8 cellular contexts compared by ENCODE assay signal in the genomic region with DNA sequence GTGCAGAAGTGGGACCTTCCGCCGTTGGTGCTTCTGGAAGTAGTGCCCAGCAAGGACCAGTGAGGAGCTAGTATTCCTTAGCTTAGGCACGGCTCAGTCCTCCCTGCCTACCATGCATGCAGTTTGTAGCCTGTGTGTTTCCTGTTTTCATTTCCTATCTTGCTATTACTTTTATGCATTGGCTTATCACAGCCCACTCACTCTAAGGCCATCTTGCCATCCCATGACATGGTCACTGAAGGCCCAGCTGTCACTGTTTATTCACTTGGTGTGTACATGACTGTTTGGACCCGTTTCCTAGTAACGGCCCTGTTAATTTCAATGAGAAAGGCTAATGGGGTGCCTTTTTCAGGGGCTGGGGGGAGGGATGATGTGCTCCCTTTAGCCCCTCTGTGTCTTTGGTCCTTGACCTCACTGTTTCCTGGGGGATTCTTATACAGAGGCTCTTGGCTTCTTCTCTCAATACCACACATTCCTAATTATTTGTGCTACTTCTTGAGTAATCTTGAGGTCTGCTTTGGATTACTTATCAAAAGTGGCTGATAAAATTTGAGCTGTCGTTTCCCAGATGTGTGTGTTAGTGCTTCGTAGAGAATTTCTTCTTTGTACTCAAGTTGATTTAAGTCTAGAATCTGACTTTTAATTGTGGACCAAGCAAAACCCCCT. TPM values are rescaled to one million over a fixed set of nuclear protein-coding genes. Genes with fewer than 3 reads are reported as not detected.
A peak's percentile ranks its signal among the peaks of the same experiment; 100 is the strongest.
DNase-seq lines count a peak whose midpoint lies in the region; ATAC-seq and TF ChIP-seq lines count a peak whose summit lies in the region.

No MANE protein-coding gene starts in this region.

- H3K27ac ChIP-seq in breast epithelium = peak overlapping the region; percentile 70 to 80

- peak overlapping the region; percentile 83 for H3K4me3 Mint-ChIP-seq in memory B cell
- no peak overlapping the region for H3K4me3 Mint-ChIP-seq in activated T-helper 1 cell treated with anti-CD3 and anti-CD28 coated beads, Interleukin-12 subunit alpha, Interleukin-12 subunit beta, Interleukin-2, Interleukin-4 antibody, amounts not matched to agents 30 ng/mL and 10 ng/mL and 1 ng/mL, durations not matched to agents 14 hours and 24 hours and 36 hours

- H3K4me3 ChIP-seq in breast epithelium = no peak overlapping the region

- peaks cover 44% of the 10 kb centered on the region for H3K4me1 Mint-ChIP-seq in memory B cell
- peaks cover 14% of the 10 kb centered on the region for H3K4me1 Mint-ChIP-seq in activated T-helper 1 cell treated with anti-CD3 and anti-CD28 coated beads, Interleukin-12 subunit alpha, Interleukin-12 subunit beta, Interleukin-2, Interleukin-4 antibody, amounts not matched to agents 30 ng/mL and 10 ng/mL and 1 ng/mL, durations not matched to agents 14 hours and 24 hours and 36 hours (ENCODE audit: low read depth)

- H3K36me3 Mint-ChIP-seq in memory B cell = no peaks in the 10 kb centered on the region
- H3K36me3 Mint-ChIP-seq in activated T-helper 1 cell treated with anti-CD3 and anti-CD28 coated beads, Interleukin-12 subunit alpha, Interleukin-12 subunit beta, Interleukin-2, Interleukin-4 antibody, amounts not matched to agents 30 ng/mL and 10 ng/mL and 1 ng/mL, durations not matched to agents 14 hours and 24 hours and 36 hours (ENCODE audit: low read depth) = no peaks in the 10 kb centered on the region

- TF ChIP-seq POLR2A in breast epithelium (IDR thresholded peaks at IDR 0.05) = no peak

- H3K36me3 ChIP-seq in breast epithelium = no peaks in the 10 kb centered on the region

- H3K27me3 Mint-ChIP-seq in memory B cell = no peaks in the 10 kb centered on the region
- no peaks in the 10 kb centered on the region for H3K27me3 Mint-ChIP-seq in activated T-helper 1 cell treated with anti-CD3 and anti-CD28 coated beads, Interleukin-12 subunit alpha, Interleukin-12 subunit beta, Interleukin-2, Interleukin-4 antibody, amounts not matched to agents 30 ng/mL and 10 ng/mL and 1 ng/mL, durations not matched to agents 14 hours and 24 hours and 36 hours (ENCODE audit: insufficient read depth)

- H3K9me3 Mint-ChIP-seq in memory B cell = no peaks in the 10 kb centered on the region
- H3K9me3 Mint-ChIP-seq in activated T-helper 1 cell treated with anti-CD3 and anti-CD28 coated beads, Interleukin-12 subunit alpha, Interleukin-12 subunit beta, Interleukin-2, Interleukin-4 antibody, amounts not matched to agents 30 ng/mL and 10 ng/mL and 1 ng/mL, durations not matched to agents 14 hours and 24 hours and 36 hours = no peaks in the 10 kb centered on the region

- H3K9me3 ChIP-seq in breast epithelium = no peaks in the 10 kb centered on the region

- no peak for TF ChIP-seq CTCF in breast epithelium (IDR thresholded peaks at IDR 0.05)

- peak; percentile 62 for ATAC-seq in HG03280 (IDR thresholded peaks at IDR 0.05; ENCODE audit: unreplicated experiment)
- ATAC-seq in memory B cell (ENCODE audit: low read depth) = peak; percentile 63

- H3K27me3 ChIP-seq in breast epithelium = no peaks in the 10 kb centered on the region

- H3K27ac Mint-ChIP-seq in memory B cell = peak overlapping the region; percentile 100
- no peak overlapping the region for H3K27ac Mint-ChIP-seq in activated T-helper 1 cell treated with anti-CD3 and anti-CD28 coated beads, Interleukin-12 subunit alpha, Interleukin-12 subunit beta, Interleukin-2, Interleukin-4 antibody, amounts not matched to agents 30 ng/mL and 10 ng/mL and 1 ng/mL, durations not matched to agents 14 hours and 24 hours and 36 hours

- H3K4me1 ChIP-seq in breast epithelium = peaks cover 1 to 2% of the 10 kb centered on the region in 2 donors

- intact Hi-C loops in breast epithelium (cut with DNase I; ENCODE audit: low total_unique reads) = no loop called here
- intact Hi-C loops in activated T-helper 1 cell treated with anti-CD3 and anti-CD28 coated beads, Interleukin-12 subunit alpha, Interleukin-12 subunit beta, Interleukin-2, Interleukin-4 antibody, amounts not matched to agents 30 ng/mL and 10 ng/mL and 1 ng/mL, durations not matched to agents 14 hours and 24 hours and 36 hours (cut with micrococcal nuclease) = no loop called here

- DNase-seq in AG08396 (ENCODE audit: low spot score) = peak; percentile 32
- DNase-seq in breast epithelium (ENCODE audit: low spot score in 2 of 2) = no peak
- DNase-seq in memory B cell (ENCODE audit: low spot score in 2 of 2) = peak; percentile 55 to 63
- DNase-seq in activated T-helper 1 cell treated with anti-CD3 and anti-CD28 coated beads, Interleukin-12 subunit alpha, Interleukin-12 subunit beta, Interleukin-2, Interleukin-4 antibody, amounts not matched to agents 30 ng/mL and 10 ng/mL and 1 ng/mL, durations not matched to agents 14 hours and 24 hours and 36 hours (ENCODE audit: low spot score) = no peak
- DNase-seq in NCI-H2171 treated with DMSO at 0.1 percent for 48 hours (lab: John Stamatoyannopoulos, UW) = no peak
- DNase-seq in mesenteric fat pad (ENCODE audit: low spot score) = no peak
- DNase-seq in central memory CD4-positive, alpha-beta T cell = no peak

RNA-seq across cellular contexts. Expression of a gene that starts 24.5 kb away (rescaled TPM):
- total RNA-seq in breast epithelium = 10 to 100 TPM; 29.0 to 53.7 (median 40.6) TPM
- 32.6 and 33.8 TPM in 2 replicates for total RNA-seq in activated T-helper 1 cell treated with anti-CD3 and anti-CD28 coated beads, Interleukin-12 subunit alpha, Interleukin-12 subunit beta, Interleukin-2, Interleukin-4 antibody, amounts not matched to agents 30 ng/mL and 10 ng/mL and 1 ng/mL, durations not matched to agents 14 hours and 24 hours and 36 hours
- total RNA-seq in mesenteric fat pad = 38.3 TPM

Comparison
In these comparisons a context has a peak if more than half of its experiments do, and no peak if none do; other contexts are left out.
1. DNase-seq: peak in AG08396 (single experiment) and memory B cell (2 of 2); none in breast epithelium (0 of 2), activated T-helper 1 cell treated with anti-CD3 and anti-CD28 coated beads, Interleukin-12 subunit alpha, Interleukin-12 subunit beta, Interleukin-2, Interleukin-4 antibody, amounts not matched to agents 30 ng/mL and 10 ng/mL and 1 ng/mL, durations not matched to agents 14 hours and 24 hours and 36 hours (single experiment), NCI-H2171 treated with DMSO at 0.1 percent for 48 hours (single experiment), mesenteric fat pad (single experiment) and central memory CD4-positive, alpha-beta T cell (single experiment).